ENCODE assay signal across 20 cellular contexts in the genomic region with DNA sequence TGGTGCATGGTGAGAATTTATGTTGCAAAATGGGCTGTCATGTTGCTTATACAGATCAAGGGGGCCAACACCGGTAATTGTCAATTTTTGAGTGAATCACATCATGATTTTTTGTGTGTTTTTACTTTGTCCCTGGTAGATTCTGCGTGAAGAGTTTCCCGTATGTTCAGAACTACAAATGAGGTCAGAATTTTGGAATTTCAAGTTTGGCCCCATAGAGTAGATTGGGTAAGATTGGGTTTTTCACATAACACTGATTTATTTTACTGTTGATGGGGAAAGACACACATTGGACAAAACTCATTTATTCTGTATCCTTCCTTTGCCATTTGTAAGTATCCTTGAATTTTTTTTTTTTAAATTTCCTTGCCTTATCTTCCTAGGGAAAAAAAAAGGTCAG.
A peak's percentile ranks its signal among the peaks of the same experiment; 100 is the strongest.
DNase-seq lines count a peak whose midpoint lies in the region; ATAC-seq and TF ChIP-seq lines count a peak whose summit lies in the region.
"Had no signal": no experiment of that assay in that cellular context is flagged by ENCODE, and none has a peak within 500 bp of the region (broad histone marks: within the 10 kb centered on the region; RNA-seq: fewer than 3 reads in every experiment).

No MANE protein-coding gene starts in this region.

- no peak overlapping the region for H3K27ac Mint-ChIP-seq in activated naive CD4-positive, alpha-beta T cell treated with anti-CD3 and anti-CD28 coated beads, Interleukin-2, amount 50 U/mL, for 72 hours
- H3K27ac Mint-ChIP-seq: CD4-positive, alpha-beta memory T cell; HFFc6 had no signal

- peaks cover 7% of the 10 kb centered on the region for H3K4me1 ChIP-seq in adipocyte (ENCODE audit: control insufficient read depth, insufficient read depth, low read length)
- H3K4me1 ChIP-seq in skeletal muscle tissue (ENCODE audit: control insufficient read depth in 3 of 3, insufficient read depth in 3 of 3, low read length in 3 of 3) = no peaks in the 10 kb centered on the region
- no peaks in the 10 kb centered on the region for H3K4me1 ChIP-seq in esophagus muscularis mucosa
- H3K4me1 ChIP-seq: BE2C; BLaER1 treated with 17β-estradiol and CSF1 and Interleukin-3, amounts not matched to agents 10 nM and 100 nM; Caco-2; HAP-1 had no signal

- TF ChIP-seq CTCF in fibroblast of mammary gland (conservative IDR thresholded peaks at IDR 0.05; ENCODE audit: control insufficient read depth, insufficient read depth, low read depth, low read length) = no peak
- no peak for TF ChIP-seq CTCF in WERI-Rb-1 (IDR thresholded peaks at IDR 0.05; ENCODE audit: low read depth, low read length)
- no peak for TF ChIP-seq CTCF in esophagus muscularis mucosa (IDR thresholded peaks at IDR 0.05)

- no peaks in the 10 kb centered on the region for H3K36me3 Mint-ChIP-seq in activated naive CD4-positive, alpha-beta T cell treated with anti-CD3 and anti-CD28 coated beads, Interleukin-2, amount 50 U/mL, for 72 hours
- H3K36me3 Mint-ChIP-seq: CD4-positive, alpha-beta memory T cell had no signal

- peak overlapping the region; percentile 22 for H3K9ac ChIP-seq in adipocyte (ENCODE audit: low read length)
- no peak overlapping the region for H3K9ac ChIP-seq in skeletal muscle tissue (ENCODE audit: low read depth in 1 of 3, low read length in 3 of 3)
- H3K9ac ChIP-seq: BLaER1 treated with 17β-estradiol and CSF1 and Interleukin-3, amounts not matched to agents 10 nM and 100 nM had no signal

- WGBS in esophagus muscularis mucosa = 82% methylated on average over 3 of the region's 3 CpGs

- no peak for TF ChIP-seq EP300 in esophagus muscularis mucosa (IDR thresholded peaks at IDR 0.05)

- H3K27me3 ChIP-seq in adipocyte (replicated peaks; ENCODE audit: control insufficient read depth, insufficient read depth, low read length) (no peaks in the 10 kb centered on the region), skeletal muscle tissue (ENCODE audit: control insufficient read depth in 3 of 3, insufficient read depth in 3 of 3, low read length in 3 of 3) (no peaks in the 10 kb centered on the region), WERI-Rb-1 (ENCODE audit: insufficient read depth, low read depth, severe bottlenecking) (peaks cover 5% of the 10 kb centered on the region), esophagus muscularis mucosa (no peaks in the 10 kb centered on the region)
- H3K27me3 ChIP-seq: BE2C; BLaER1 treated with 17β-estradiol and CSF1 and Interleukin-3, amounts not matched to agents 10 nM and 100 nM had no signal

- H3K9me3 Mint-ChIP-seq in activated naive CD4-positive, alpha-beta T cell treated with anti-CD3 and anti-CD28 coated beads, Interleukin-2, amount 50 U/mL, for 72 hours = no peaks in the 10 kb centered on the region

- H3K27ac ChIP-seq in skeletal muscle tissue (ENCODE audit: low read depth, low read length) (peak overlapping the region; percentile 36), WERI-Rb-1 (no peak overlapping the region), esophagus muscularis mucosa (replicated peaks in 1 of 4) (no peak overlapping the region)
- H3K27ac ChIP-seq: BLaER1 treated with 17β-estradiol and CSF1 and Interleukin-3, amounts not matched to agents 10 nM and 100 nM had no signal

- H3K9me3 ChIP-seq in adipocyte (ENCODE audit: control insufficient read depth, low read length) = no peaks in the 10 kb centered on the region
- peaks cover 0 to 4% (median 0%) of the 10 kb centered on the region in 3 donors for H3K9me3 ChIP-seq in skeletal muscle tissue (ENCODE audit: control insufficient read depth in 3 of 3, low read length in 3 of 3)
- no peaks in the 10 kb centered on the region for H3K9me3 ChIP-seq in WERI-Rb-1 (ENCODE audit: severe bottlenecking)
- H3K9me3 ChIP-seq in esophagus muscularis mucosa = no peaks in the 10 kb centered on the region
- H3K9me3 ChIP-seq: BE2C, Caco-2, HAP-1 had no signal

- no peaks in the 10 kb centered on the region for H3K36me3 ChIP-seq in adipocyte (ENCODE audit: control insufficient read depth, insufficient read depth, low read length, severe bottlenecking)
- no peaks in the 10 kb centered on the region for H3K36me3 ChIP-seq in skeletal muscle tissue (ENCODE audit: control insufficient read depth in 3 of 3, insufficient read depth in 3 of 3, low read length in 3 of 3)
- H3K36me3 ChIP-seq in WERI-Rb-1 = no peaks in the 10 kb centered on the region
- H3K36me3 ChIP-seq in esophagus muscularis mucosa = no peaks in the 10 kb centered on the region
- H3K36me3 ChIP-seq: BE2C; BLaER1 treated with 17β-estradiol and CSF1 and Interleukin-3, amounts not matched to agents 10 nM and 100 nM; HAP-1 had no signal

- no peak for TF ChIP-seq POLR2A in esophagus muscularis mucosa (IDR thresholded peaks at IDR 0.05; ENCODE audit: low read depth)

- no peak for ATAC-seq in activated naive CD4-positive, alpha-beta T cell treated with anti-CD3 and anti-CD28 coated beads, Interleukin-2, amount 50 U/mL, for 72 hours

- intact Hi-C loops in esophagus muscularis mucosa (cut with DNase I) = no loop called here

- DNase-seq in EH (ENCODE audit: low read depth) (peak; percentile 24), adipocyte (ENCODE audit: low read depth) (no peak), fibroblast of mammary gland (ENCODE audit: low read depth) (peak; percentile 53), NCI-H146 treated with DMSO at 0.1 percent for 48 hours (lab: John Stamatoyannopoulos, UW; ENCODE audit: unreplicated experiment) (no peak), WERI-Rb-1 (no peak), esophagus muscularis mucosa (ENCODE audit: extremely low spot score) (no peak)
- DNase-seq in activated naive CD4-positive, alpha-beta T cell treated with anti-CD3 and anti-CD28 coated beads, Interleukin-2, amount 50 U/mL, for 72 hours (ENCODE audit: low spot score in 2 of 2) = no peak
- DNase-seq: AML-193; BE2C; Caco-2; CD4-positive, alpha-beta memory T cell; DMS153; DND-41; EL; GDM1; GOT3; HFFc6 had no signal

- H3K4me3 ChIP-seq in adipocyte (ENCODE audit: low read length) = no peak overlapping the region
- H3K4me3 ChIP-seq in fibroblast of mammary gland (ENCODE audit: control insufficient read depth, low read depth, low read length) = no peak overlapping the region
- H3K4me3 ChIP-seq in skeletal muscle tissue (ENCODE audit: low read length in 3 of 3) = no peak overlapping the region
- H3K4me3 ChIP-seq in WERI-Rb-1 (ENCODE audit: low read depth, low read length) = no peak overlapping the region
- H3K4me3 ChIP-seq in esophagus muscularis mucosa = no peak overlapping the region
- H3K4me3 ChIP-seq: BLaER1 treated with 17β-estradiol and CSF1 and Interleukin-3, amounts not matched to agents 10 nM and 100 nM; HAP-1 had no signal

Comparison
In these comparisons a context has a peak if more than half of its experiments do, and no peak if none do; other contexts are left out.
1. DNase-seq: peak in EH (single experiment) and fibroblast of mammary gland (single experiment); none in adipocyte (single experiment), activated naive CD4-positive, alpha-beta T cell treated with anti-CD3 and anti-CD28 coated beads, Interleukin-2, amount 50 U/mL, for 72 hours (0 of 2), NCI-H146 treated with DMSO at 0.1 percent for 48 hours (single experiment), WERI-Rb-1 (single experiment) and esophagus muscularis mucosa (single experiment).